ENCODE assay signal across 16 cellular contexts in the genomic region with DNA sequence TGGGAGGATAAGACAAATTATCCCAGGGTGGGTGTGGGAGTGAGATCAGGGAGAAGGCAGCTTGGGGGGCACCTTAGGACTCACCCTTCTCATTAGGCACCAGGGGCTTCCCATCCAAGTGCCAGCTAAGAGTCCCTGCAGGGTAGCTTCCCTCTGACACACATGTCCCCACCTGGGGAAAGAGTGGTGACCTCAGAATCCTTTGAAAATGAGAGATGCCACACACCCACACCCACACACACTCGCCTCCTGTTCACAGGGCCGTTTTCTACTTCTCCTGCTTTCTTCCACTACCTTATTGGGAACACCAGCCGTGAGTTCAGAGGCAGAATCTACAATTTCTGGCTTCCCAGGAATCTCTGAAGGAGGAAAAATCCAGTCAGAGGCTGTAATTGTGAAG. TPM values are rescaled to one million over a fixed set of nuclear protein-coding genes. Genes with fewer than 3 reads are reported as not detected.
DNase-seq lines count a peak whose midpoint lies in the region; ATAC-seq and TF ChIP-seq lines count a peak whose summit lies in the region.
"Had no signal": no experiment of that assay in that cellular context is flagged by ENCODE, and none has a peak within 500 bp of the region (broad histone marks: within the 10 kb centered on the region; RNA-seq: fewer than 3 reads in every experiment).

No MANE protein-coding gene starts in this region.

- CTCF ChIA-PET in A673 (lab: Charles Lee) (no interaction called here), HCT116 (lab: Charles Lee) (no interaction called here)

- POLR2A ChIA-PET in A673 (lab: Charles Lee; ENCODE audit: low non-redundant PET) (no interaction called here), HCT116 (lab: Charles Lee) (interaction anchor here (0.6 kb wide), 1 partner anchor 517 kb away, joined by 4 read pairs; no protein-coding TSS in a partner anchor)

- ATAC-seq in HCT116 (no peak), psoas muscle (no peak), HG02571 (IDR thresholded peaks at IDR 0.05; ENCODE audit: unreplicated experiment) (no peak), HG02642 (IDR thresholded peaks at IDR 0.05; ENCODE audit: poor library complexity, unreplicated experiment) (no peak)

- TF ChIP-seq RAD21 in HCT116 (IDR thresholded peaks at IDR 0.05; ENCODE audit: low read depth): no peak

- H2AFZ ChIP-seq in HCT116 (ENCODE audit: low read depth, low read length, poor library complexity, severe bottlenecking): no peak overlapping the region

- no peak for TF ChIP-seq EP300 in esophagus muscularis mucosa (IDR thresholded peaks at IDR 0.05)

- H3K27me3 ChIP-seq in A673 (replicated peaks; ENCODE audit: insufficient read depth, low read depth, low read length, poor library complexity): no peaks in the 10 kb centered on the region
- no peaks in the 10 kb centered on the region for H3K27me3 ChIP-seq in HCT116 (ENCODE audit: insufficient read depth, low read length)
- no peaks in the 10 kb centered on the region for H3K27me3 ChIP-seq in esophagus muscularis mucosa
- H3K27me3 ChIP-seq in psoas muscle (ENCODE audit: insufficient read depth in 3 of 3, low read length in 2 of 3): no peaks in the 10 kb centered on the region

- H3K36me3 ChIP-seq in A673 (ENCODE audit: insufficient read depth, low read length, poor library complexity, severe bottlenecking): peaks cover 45% of the 10 kb centered on the region
- H3K36me3 ChIP-seq in HCT116 (ENCODE audit: control insufficient read depth in 1 of 2, insufficient read depth in 2 of 2, low read length in 2 of 2): peaks cover 10 to 13% of the 10 kb centered on the region in 2 experiments; a peak in 3 of 4 replicates
- peaks cover 16 to 63% (median 51%) of the 10 kb centered on the region in 4 donors for H3K36me3 ChIP-seq in esophagus muscularis mucosa
- H3K36me3 ChIP-seq in psoas muscle (ENCODE audit: insufficient read depth in 1 of 2, low read depth in 1 of 2): peaks cover 0 to 59% of the 10 kb centered on the region in 2 donors

- H3K9me3 ChIP-seq in A673 (ENCODE audit: low read depth, low read length, poor library complexity, severe bottlenecking): no peaks in the 10 kb centered on the region
- no peaks in the 10 kb centered on the region for H3K9me3 ChIP-seq in HCT116 (ENCODE audit: control insufficient read depth in 1 of 2, insufficient read depth in 1 of 2, low read depth in 1 of 2, low read length in 2 of 2)
- H3K9me3 ChIP-seq in esophagus muscularis mucosa: no peaks in the 10 kb centered on the region
- H3K9me3 ChIP-seq in psoas muscle: no peaks in the 10 kb centered on the region

- H3K27ac ChIP-seq in A673 (ENCODE audit: low read depth, low read length, poor library complexity, severe bottlenecking) (peak overlapping the region; percentile 37), HCT116 (ENCODE audit: low read depth, low read length) (peak overlapping the region; percentile 17; the same call in 1 of the 2 replicates), esophagus muscularis mucosa (replicated peaks in 1 of 4) (peak overlapping the region; percentile 84 to 99 (median 98)), psoas muscle (peak overlapping the region; percentile 55)
- H3K27ac ChIP-seq: C4-2B, epithelial cell of prostate had no signal

- peaks cover 8% of the 10 kb centered on the region; the same call in 1 of the 2 replicates for H3K79me2 ChIP-seq in HCT116 (ENCODE audit: insufficient read depth, low read length)

- 88% methylated on average over 3 of the region's 3 CpGs for WGBS in esophagus muscularis mucosa
- 77 to 79% (median 78%) methylated on average over 3 of the region's 3 CpGs for WGBS in psoas muscle, 3 donors

- no peak overlapping the region for H3K4me2 ChIP-seq in HCT116 (ENCODE audit: low read length)

- H3K4me1 ChIP-seq in A673 (ENCODE audit: insufficient read depth, low read length, poor library complexity, severe bottlenecking) (peaks cover 7% of the 10 kb centered on the region), HCT116 (ENCODE audit: control insufficient read depth in 1 of 2, insufficient read depth in 2 of 2, low read length in 2 of 2) (peaks cover 4 to 29% of the 10 kb centered on the region in 2 experiments; a peak in 3 of 4 replicates), esophagus muscularis mucosa (peaks cover 66 to 84% (median 82%) of the 10 kb centered on the region in 4 donors), psoas muscle (peaks cover 26% of the 10 kb centered on the region)

- TF ChIP-seq CTCF in A673 (conservative IDR thresholded peaks at IDR 0.05; ENCODE audit: low read depth, low read length) (no peak), HCT116 (IDR thresholded peaks at IDR 0.05 in 2 of 3, conservative IDR thresholded peaks at IDR 0.05 in 1 of 3; ENCODE audit: borderline replicate concordance in 1 of 3, insufficient read depth in 1 of 3, low read depth in 2 of 3, low read length in 2 of 3) (no peak), esophagus muscularis mucosa (IDR thresholded peaks at IDR 0.05) (no peak), psoas muscle (IDR thresholded peaks at IDR 0.05) (no peak)

- no peaks in the 10 kb centered on the region for H4K20me1 ChIP-seq in HCT116 (ENCODE audit: insufficient read depth)

- no peak overlapping the region for H3K4me3 ChIP-seq in A673 (ENCODE audit: low read depth, low read length, poor library complexity, severe bottlenecking)
- H3K4me3 ChIP-seq in HCT116 (replicated peaks in 1 of 2; ENCODE audit: low read depth in 1 of 2, low read length in 2 of 2): no peak overlapping the region
- H3K4me3 ChIP-seq in esophagus muscularis mucosa: no peak overlapping the region
- H3K4me3 ChIP-seq in psoas muscle: no peak overlapping the region

- intact Hi-C loops in A673 (cut with micrococcal nuclease; ENCODE audit: unreplicated experiment): no loop called here
- intact Hi-C loops in HCT116 (cut with micrococcal nuclease): no loop called here
- intact Hi-C loops in esophagus muscularis mucosa (cut with DNase I): no loop called here
- intact Hi-C loops in psoas muscle (cut with DNase I): no loop called here

- H3K9me2 ChIP-seq in HCT116 (ENCODE audit: insufficient read depth): no peaks in the 10 kb centered on the region

- no TSS peak for BruUV-seq in A673 (replicated peaks; lab: Mats Ljungman, UMichigan)
- no TSS peak for BruUV-seq in HCT116 (replicated peaks; lab: Mats Ljungman, UMichigan)

- no peak for TF ChIP-seq POLR2A in HCT116 (IDR thresholded peaks at IDR 0.05; ENCODE audit: borderline replicate concordance, extremely low read depth, insufficient read depth, insufficient read length)
- TF ChIP-seq POLR2A in esophagus muscularis mucosa (IDR thresholded peaks at IDR 0.05; ENCODE audit: low read depth): no peak

- no peak for DNase-seq in A673 (ENCODE audit: low spot score)
- DNase-seq in HCT116 (ENCODE audit: low read depth, low spot score): no peak
- no peak for DNase-seq in esophagus muscularis mucosa (ENCODE audit: extremely low spot score)
- DNase-seq in psoas muscle: no peak
- DNase-seq in stimulated activated CD4-positive, alpha-beta T cell treated with anti-CD3 and anti-CD28 coated beads, Interleukin-4, amount 100 ng/mL, for 1 hour: no peak
- DNase-seq: activated CD4-positive, CD25-positive, alpha-beta regulatory T cell treated with anti-CD3 and anti-CD28 coated beads, Interleukin-2, amount 50 U/mL, for 72 hours; activated effector memory CD4-positive, alpha-beta T cell treated with Interleukin-2 at 50 U/mL for 16 hours; EL; hypothalamus; KG1; NCI-H1436; NCI-H446 had no signal

- H3K9ac ChIP-seq in HCT116 (ENCODE audit: low read length): no peak overlapping the region

- RAD21 ChIA-PET in HCT116 (lab: Charles Lee; ENCODE audit: low non-redundant PET in 1 of 2, low total read pairs in 2 of 2, uncharacterized antibody in 2 of 2, unreplicated experiment in 2 of 2): no interaction called here

TF ChIP-seq in HCT116, 20 proteins besides CTCF, POLR2A, EP300 and RAD21 (continues in another document):
- TF ChIP-seq SP1 (IDR thresholded peaks at IDR 0.05; ENCODE audit: low read depth) (no peak), CEBPB (IDR thresholded peaks at IDR 0.05; ENCODE audit: low read depth) (no peak), ZNF274 (IDR thresholded peaks at IDR 0.05; ENCODE audit: low read depth, low read length) (no peak), TCF7L2 (IDR thresholded peaks at IDR 0.05; ENCODE audit: borderline replicate concordance, extremely low read depth, insufficient read depth, insufficient read length) (no peak), YY1 (IDR thresholded peaks at IDR 0.05; ENCODE audit: extremely low read depth, insufficient replicate concordance, low read depth, low read length) (no peak), SIN3A (IDR thresholded peaks at IDR 0.05; ENCODE audit: low read depth) (no peak), CBX3 (IDR thresholded peaks at IDR 0.05; ENCODE audit: low read depth) (no peak)

RNA-seq across cellular contexts. Expression of a gene that starts 1.0 kb away (rescaled TPM):
- total RNA-seq in A673 (2021) (13.3 and 18.8 TPM in 2 replicates), HCT116 (2021; ENCODE audit: unreplicated experiment) (22.6 TPM), esophagus muscularis mucosa (1 to 10 TPM in 3 of 4 donors, under 1 TPM in 1; 0.83 to 5.9 (median 3.8) TPM), psoas muscle (1 to 10 TPM in 3 of 4 donors, under 1 TPM in 1; 0.85 to 2.0 (median 1.4) TPM)
- 9.5 and 10.3 TPM in 2 replicates for polyA plus RNA-seq in HCT116 (2012)
- polyA plus RNA-seq in psoas muscle: 1 to 10 TPM in 1 of 3 donors, under 1 TPM in 2; 0.79 to 1.7 (median 0.91) TPM

RNA-seq across cellular contexts. Expression of a gene that starts 4.8 kb away (rescaled TPM):
- total RNA-seq in A673 (2021) (62.9 and 67.0 TPM in 2 replicates), HCT116 (2021; ENCODE audit: unreplicated experiment) (45.9 TPM), esophagus muscularis mucosa (10 to 100 TPM; 76.2 to 91.4 (median 88.5) TPM), psoas muscle (10 to 100 TPM; 52.0 to 91.1 (median 57.0) TPM)
- 76.9 and 86.5 TPM in 2 replicates for polyA plus RNA-seq in HCT116 (2012)
- polyA plus RNA-seq in psoas muscle: 100 to 1,000 TPM; 110 to 122 (median 113) TPM

RNA-seq across cellular contexts. Expression of a gene that starts 7.0 kb away (rescaled TPM):
- total RNA-seq in A673 (2021) (84.0 and 97.2 TPM in 2 replicates), HCT116 (2021; ENCODE audit: unreplicated experiment) (79.0 TPM), esophagus muscularis mucosa (10 to 100 TPM; 43.6 to 95.9 (median 59.3) TPM), psoas muscle (10 to 100 TPM; 36.1 to 46.7 (median 37.5) TPM)
- polyA plus RNA-seq in HCT116 (2012): 64.4 and 66.7 TPM in 2 replicates
- polyA plus RNA-seq in psoas muscle: 10 to 100 TPM; 20.4 to 27.4 (median 22.1) TPM

RNA-seq across cellular contexts. Expression of a gene that starts 7.1 kb away (rescaled TPM):
- total RNA-seq in A673 (2021): 102 and 108 TPM in 2 replicates
- 55.6 TPM for total RNA-seq in HCT116 (2021; ENCODE audit: unreplicated experiment)
- polyA plus RNA-seq in HCT116 (2012): 60.3 and 68.4 TPM in 2 replicates
- total RNA-seq in esophagus muscularis mucosa: 10 to 100 TPM; 52.7 to 76.7 (median 68.9) TPM
- total RNA-seq in psoas muscle: 10 to 100 TPM; 36.8 to 59.8 (median 47.7) TPM
- polyA plus RNA-seq in psoas muscle: 10 to 100 TPM; 35.0 to 77.8 (median 38.0) TPM

RNA-seq across cellular contexts. Expression of a gene that starts 9.4 kb away (rescaled TPM):
- 4.8 and 6.0 TPM in 2 replicates for total RNA-seq in A673 (2021)
- total RNA-seq in HCT116 (2021; ENCODE audit: unreplicated experiment): 1.2 TPM
- 1.8 and 2.2 TPM in 2 replicates for polyA plus RNA-seq in HCT116 (2012)
- total RNA-seq in esophagus muscularis mucosa: 10 to 100 TPM in 1 of 4 donors, 1 to 10 TPM in 3; 5.7 to 17.4 (median 8.6) TPM
- total RNA-seq in psoas muscle: 1 to 10 TPM; 1.7 to 5.1 (median 3.5) TPM
- polyA plus RNA-seq in psoas muscle: 1 to 10 TPM; 1.5 to 2.7 (median 2.6) TPM

Comparison
In these comparisons a context has a peak if more than half of its experiments do, and no peak if none do; other contexts are left out.
1. H3K27ac ChIP-seq: peak in every context shown above with its lines; median percentile 98 in esophagus muscularis mucosa; 55 in psoas muscle; 37 in A673; 17 in HCT116.